ENCODE assay signal across 1 cellular context in the genomic region with DNA sequence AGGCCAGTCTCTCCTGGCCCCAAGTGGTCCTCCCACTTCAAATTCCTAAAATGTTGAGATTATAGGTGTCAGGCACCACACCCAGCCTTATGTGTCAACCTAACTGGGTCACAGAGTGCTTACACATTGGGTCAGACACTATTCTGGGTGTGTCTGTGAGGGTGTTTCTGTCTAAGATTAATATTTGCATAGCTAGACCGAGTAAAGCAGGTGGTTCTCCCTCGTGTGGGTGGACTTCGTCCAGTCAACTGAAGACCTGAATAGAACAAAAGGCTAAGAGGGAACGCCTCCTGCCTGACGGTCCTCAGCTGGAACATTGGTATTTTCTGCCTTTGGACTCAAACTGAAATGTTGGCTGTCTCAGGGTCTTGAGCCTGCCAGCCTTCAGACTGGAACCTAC.
TF ChIP-seq lines count a peak whose summit lies in the region.

No MANE protein-coding gene starts in this region.

TF ChIP-seq in HepG2, 621 proteins besides CTCF, POLR2A, EP300 and RAD21 (continued from another document and continues in another):
- TF ChIP-seq ZBTB7A (CRISPR knock-in tag; IDR thresholded peaks at IDR 0.05), result no peak
- TF ChIP-seq CREB3 (CRISPR knock-in tag; IDR thresholded peaks at IDR 0.05), result no peak
- peak; percentile 73 for TF ChIP-seq BCL6 (CRISPR knock-in tag; IDR thresholded peaks at IDR 0.05)
- TF ChIP-seq RNF2 (conservative IDR thresholded peaks at IDR 0.05; ENCODE audit: low read depth), result no peak
- no peak for TF ChIP-seq HOXA7 (CRISPR knock-in tag; IDR thresholded peaks at IDR 0.05)
- TF ChIP-seq, protein P1, sequence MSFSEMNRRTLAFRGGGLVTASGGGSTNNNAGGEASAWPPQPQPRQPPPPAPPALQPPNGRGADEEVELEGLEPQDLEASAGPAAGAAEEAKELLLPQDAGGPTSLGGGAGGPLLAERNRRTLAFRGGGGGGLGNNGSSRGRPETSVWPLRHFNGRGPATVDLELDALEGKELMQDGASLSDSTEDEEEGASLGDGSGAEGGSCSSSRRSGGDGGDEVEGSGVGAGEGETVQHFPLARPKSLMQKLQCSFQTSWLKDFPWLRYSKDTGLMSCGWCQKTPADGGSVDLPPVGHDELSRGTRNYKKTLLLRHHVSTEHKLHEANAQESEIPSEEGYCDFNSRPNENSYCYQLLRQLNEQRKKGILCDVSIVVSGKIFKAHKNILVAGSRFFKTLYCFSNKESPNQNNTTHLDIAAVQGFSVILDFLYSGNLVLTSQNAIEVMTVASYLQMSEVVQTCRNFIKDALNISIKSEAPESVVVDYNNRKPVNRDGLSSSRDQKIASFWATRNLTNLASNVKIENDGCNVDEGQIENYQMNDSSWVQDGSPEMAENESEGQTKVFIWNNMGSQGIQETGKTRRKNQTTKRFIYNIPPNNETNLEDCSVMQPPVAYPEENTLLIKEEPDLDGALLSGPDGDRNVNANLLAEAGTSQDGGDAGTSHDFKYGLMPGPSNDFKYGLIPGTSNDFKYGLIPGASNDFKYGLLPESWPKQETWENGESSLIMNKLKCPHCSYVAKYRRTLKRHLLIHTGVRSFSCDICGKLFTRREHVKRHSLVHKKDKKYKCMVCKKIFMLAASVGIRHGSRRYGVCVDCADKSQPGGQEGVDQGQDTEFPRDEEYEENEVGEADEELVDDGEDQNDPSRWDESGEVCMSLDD (CRISPR knock-in tag; IDR thresholded peaks at IDR 0.05; ENCODE audit: borderline replicate concordance), result no peak
- TF ChIP-seq CEBPG (CRISPR knock-in tag; IDR thresholded peaks at IDR 0.05), result 0 out of 2 replicates have a peak, but pooled peaks have one; percentile 5
- no peak for TF ChIP-seq ZNF598 (CRISPR knock-in tag; IDR thresholded peaks at IDR 0.05; ENCODE audit: borderline replicate concordance)
- no peak for TF ChIP-seq ZNF572 (CRISPR knock-in tag; IDR thresholded peaks at IDR 0.05)
- TF ChIP-seq ZNF687 (CRISPR knock-in tag; IDR thresholded peaks at IDR 0.05), result no peak
- TF ChIP-seq HMG20A (CRISPR knock-in tag; IDR thresholded peaks at IDR 0.05; ENCODE audit: borderline replicate concordance), result peak; percentile 34; the same call in 1 of the 2 replicates
- peak; percentile 27; the same call in 1 of the 2 replicates for TF ChIP-seq NCOR1 (IDR thresholded peaks at IDR 0.05; ENCODE audit: borderline replicate concordance, low read length)
- TF ChIP-seq MAZ (IDR thresholded peaks at IDR 0.05; ENCODE audit: borderline replicate concordance, low read depth, low read length), result no peak
- no peak for TF ChIP-seq MAZ (CRISPR knock-in tag; IDR thresholded peaks at IDR 0.05; ENCODE audit: low read depth)
- TF ChIP-seq ZNF383 (CRISPR knock-in tag; IDR thresholded peaks at IDR 0.05; ENCODE audit: borderline replicate concordance), result no peak
- no peak for TF ChIP-seq NCOA5 (CRISPR knock-in tag; IDR thresholded peaks at IDR 0.05)
- TF ChIP-seq ZNF101 (CRISPR knock-in tag; IDR thresholded peaks at IDR 0.05; ENCODE audit: borderline replicate concordance, low read depth), result no peak
- no peak for TF ChIP-seq PHF20 (CRISPR knock-in tag; IDR thresholded peaks at IDR 0.05)
- peak; percentile 91; the same call in 1 of the 2 replicates for TF ChIP-seq ZBED4 (CRISPR knock-in tag; IDR thresholded peaks at IDR 0.05; ENCODE audit: borderline replicate concordance)
- no peak for TF ChIP-seq DDIT3 (CRISPR knock-in tag; IDR thresholded peaks at IDR 0.05)
- TF ChIP-seq HOXD1 (CRISPR knock-in tag; IDR thresholded peaks at IDR 0.05), result no peak
- no peak for TF ChIP-seq SMYD3 (CRISPR knock-in tag; IDR thresholded peaks at IDR 0.05)
- peak; percentile 58; the same call in 1 of the 2 replicates for TF ChIP-seq PPARG (CRISPR knock-in tag; conservative IDR thresholded peaks at IDR 0.05)
- TF ChIP-seq GATAD2A (CRISPR knock-in tag; IDR thresholded peaks at IDR 0.05), result peak; percentile 66
- TF ChIP-seq KLF9 (CRISPR knock-in tag; IDR thresholded peaks at IDR 0.05; ENCODE audit: low read depth), result no peak
- TF ChIP-seq, protein P2, sequence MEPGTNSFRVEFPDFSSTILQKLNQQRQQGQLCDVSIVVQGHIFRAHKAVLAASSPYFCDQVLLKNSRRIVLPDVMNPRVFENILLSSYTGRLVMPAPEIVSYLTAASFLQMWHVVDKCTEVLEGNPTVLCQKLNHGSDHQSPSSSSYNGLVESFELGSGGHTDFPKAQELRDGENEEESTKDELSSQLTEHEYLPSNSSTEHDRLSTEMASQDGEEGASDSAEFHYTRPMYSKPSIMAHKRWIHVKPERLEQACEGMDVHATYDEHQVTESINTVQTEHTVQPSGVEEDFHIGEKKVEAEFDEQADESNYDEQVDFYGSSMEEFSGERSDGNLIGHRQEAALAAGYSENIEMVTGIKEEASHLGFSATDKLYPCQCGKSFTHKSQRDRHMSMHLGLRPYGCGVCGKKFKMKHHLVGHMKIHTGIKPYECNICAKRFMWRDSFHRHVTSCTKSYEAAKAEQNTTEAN (CRISPR knock-in tag; conservative IDR thresholded peaks at IDR 0.05), result peak; percentile 75
- no peak for TF ChIP-seq CBX5 (CRISPR knock-in tag; IDR thresholded peaks at IDR 0.05; ENCODE audit: borderline replicate concordance)
- TF ChIP-seq, protein P3, sequence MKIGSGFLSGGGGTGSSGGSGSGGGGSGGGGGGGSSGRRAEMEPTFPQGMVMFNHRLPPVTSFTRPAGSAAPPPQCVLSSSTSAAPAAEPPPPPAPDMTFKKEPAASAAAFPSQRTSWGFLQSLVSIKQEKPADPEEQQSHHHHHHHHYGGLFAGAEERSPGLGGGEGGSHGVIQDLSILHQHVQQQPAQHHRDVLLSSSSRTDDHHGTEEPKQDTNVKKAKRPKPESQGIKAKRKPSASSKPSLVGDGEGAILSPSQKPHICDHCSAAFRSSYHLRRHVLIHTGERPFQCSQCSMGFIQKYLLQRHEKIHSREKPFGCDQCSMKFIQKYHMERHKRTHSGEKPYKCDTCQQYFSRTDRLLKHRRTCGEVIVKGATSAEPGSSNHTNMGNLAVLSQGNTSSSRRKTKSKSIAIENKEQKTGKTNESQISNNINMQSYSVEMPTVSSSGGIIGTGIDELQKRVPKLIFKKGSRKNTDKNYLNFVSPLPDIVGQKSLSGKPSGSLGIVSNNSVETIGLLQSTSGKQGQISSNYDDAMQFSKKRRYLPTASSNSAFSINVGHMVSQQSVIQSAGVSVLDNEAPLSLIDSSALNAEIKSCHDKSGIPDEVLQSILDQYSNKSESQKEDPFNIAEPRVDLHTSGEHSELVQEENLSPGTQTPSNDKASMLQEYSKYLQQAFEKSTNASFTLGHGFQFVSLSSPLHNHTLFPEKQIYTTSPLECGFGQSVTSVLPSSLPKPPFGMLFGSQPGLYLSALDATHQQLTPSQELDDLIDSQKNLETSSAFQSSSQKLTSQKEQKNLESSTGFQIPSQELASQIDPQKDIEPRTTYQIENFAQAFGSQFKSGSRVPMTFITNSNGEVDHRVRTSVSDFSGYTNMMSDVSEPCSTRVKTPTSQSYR (CRISPR knock-in tag; IDR thresholded peaks at IDR 0.05; ENCODE audit: borderline replicate concordance), result no peak
- no peak for TF ChIP-seq EZH2 (conservative IDR thresholded peaks at IDR 0.05; ENCODE audit: low read depth, low read length)
- 0 out of 2 replicates have a peak, but pooled peaks have one; percentile 22 for TF ChIP-seq RCOR2 (CRISPR knock-in tag; IDR thresholded peaks at IDR 0.05)
- TF ChIP-seq, protein P4, sequence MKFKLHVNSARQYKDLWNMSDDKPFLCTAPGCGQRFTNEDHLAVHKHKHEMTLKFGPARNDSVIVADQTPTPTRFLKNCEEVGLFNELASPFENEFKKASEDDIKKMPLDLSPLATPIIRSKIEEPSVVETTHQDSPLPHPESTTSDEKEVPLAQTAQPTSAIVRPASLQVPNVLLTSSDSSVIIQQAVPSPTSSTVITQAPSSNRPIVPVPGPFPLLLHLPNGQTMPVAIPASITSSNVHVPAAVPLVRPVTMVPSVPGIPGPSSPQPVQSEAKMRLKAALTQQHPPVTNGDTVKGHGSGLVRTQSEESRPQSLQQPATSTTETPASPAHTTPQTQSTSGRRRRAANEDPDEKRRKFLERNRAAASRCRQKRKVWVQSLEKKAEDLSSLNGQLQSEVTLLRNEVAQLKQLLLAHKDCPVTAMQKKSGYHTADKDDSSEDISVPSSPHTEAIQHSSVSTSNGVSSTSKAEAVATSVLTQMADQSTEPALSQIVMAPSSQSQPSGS (CRISPR knock-in tag; IDR thresholded peaks at IDR 0.05), result 0 out of 2 replicates have a peak, but pooled peaks have one; percentile 35
- no peak for TF ChIP-seq ZNF782 (CRISPR knock-in tag; IDR thresholded peaks at IDR 0.05; ENCODE audit: borderline replicate concordance)
